Comparison of ENCODE assay signal across 8 cellular contexts in genomic region chr6:157814883-157815282, GRCh38. TPM values are rescaled to one million over a fixed set of nuclear protein-coding genes. Genes with fewer than 3 reads are reported as not detected.
DNase-seq lines count a peak whose midpoint lies in the region; ATAC-seq, FAIRE-seq and TF ChIP-seq lines count a peak whose summit lies in the region.

No MANE protein-coding gene starts in this region.

- H3K27ac ChIP-seq in CD4-positive, alpha-beta memory T cell (ENCODE audit: low read depth, low read length) = no peak overlapping the region
- H3K27ac ChIP-seq in right atrium auricular region (peak overlapping the region; percentile 47 to 70), smooth muscle cell (ENCODE audit: low read depth) (no peak overlapping the region), pancreas (peak overlapping the region in 1 of 4 donors; percentile 33)

- no peaks in the 10 kb centered on the region for H3K36me3 ChIP-seq in CD4-positive, alpha-beta memory T cell (ENCODE audit: insufficient read depth, low read length)
- H3K36me3 ChIP-seq in right atrium auricular region = no peaks in the 10 kb centered on the region
- H3K36me3 ChIP-seq in smooth muscle cell (ENCODE audit: low read depth) = no peaks in the 10 kb centered on the region
- no peaks in the 10 kb centered on the region for H3K36me3 ChIP-seq in pancreas

- ATAC-seq in GM19463 (IDR thresholded peaks at IDR 0.05; ENCODE audit: unreplicated experiment) (peak; percentile 72), HG03558 (IDR thresholded peaks at IDR 0.05; ENCODE audit: extremely low read depth, unreplicated experiment) (peak; percentile 55), pancreas (no peak), GM21786 (IDR thresholded peaks at IDR 0.05; ENCODE audit: unreplicated experiment) (no peak)

- peak overlapping the region in 3 of 8 donors; percentile 23 to 40 (median 35) for H3K4me3 Mint-ChIP-seq in CD4-positive, alpha-beta memory T cell

- CTCF ChIA-PET in CD4-positive, alpha-beta memory T cell (lab: Charles Lee; ENCODE audit: partially characterized antibody) = interaction anchor here (1.3 kb wide), 1 partner anchor 58 kb away, joined by 3 read pairs; no protein-coding TSS in a partner anchor

- peaks cover 4 to 18% (median 12%) of the 10 kb centered on the region in 4 donors for H3K4me1 Mint-ChIP-seq in CD4-positive, alpha-beta memory T cell

- no peaks in the 10 kb centered on the region for H3K27me3 ChIP-seq in CD4-positive, alpha-beta memory T cell (ENCODE audit: insufficient read depth, low read length)
- H3K27me3 ChIP-seq in right atrium auricular region (no peaks in the 10 kb centered on the region), smooth muscle cell (ENCODE audit: low read depth) (no peaks in the 10 kb centered on the region), pancreas (no peaks in the 10 kb centered on the region)

- no peaks in the 10 kb centered on the region for H3K79me2 ChIP-seq in smooth muscle cell (ENCODE audit: low read depth)

- no peaks in the 10 kb centered on the region for H4K20me1 ChIP-seq in smooth muscle cell (ENCODE audit: low read depth)

- H3K4me3 ChIP-seq in CD4-positive, alpha-beta memory T cell (ENCODE audit: low read length in 2 of 2) = no peak overlapping the region
- H3K4me3 ChIP-seq in right atrium auricular region (no peak overlapping the region), smooth muscle cell (no peak overlapping the region), pancreas (no peak overlapping the region)

- H3K27me3 Mint-ChIP-seq in CD4-positive, alpha-beta memory T cell = no peaks in the 10 kb centered on the region

- 93% methylated on average over 4 of the region's 4 CpGs for WGBS in smooth muscle cell (ENCODE audit: low lambda C conversion rate)
- 89 to 93% methylated on average over 4 of the region's 4 CpGs for WGBS in pancreas, 2 donors

- H3K9me3 ChIP-seq in CD4-positive, alpha-beta memory T cell (ENCODE audit: control insufficient read depth in 1 of 2, low read length in 2 of 2) = no peaks in the 10 kb centered on the region
- H3K9me3 ChIP-seq in right atrium auricular region (no peaks in the 10 kb centered on the region), smooth muscle cell (replicated peaks; ENCODE audit: low read depth) (no peaks in the 10 kb centered on the region), pancreas (no peaks in the 10 kb centered on the region)

- H3F3A ChIP-seq in smooth muscle cell (ENCODE audit: low read depth) = peaks cover 6% of the 10 kb centered on the region

- intact Hi-C loops in CD4-positive, alpha-beta memory T cell (cut with micrococcal nuclease) = no loop called here
- intact Hi-C loops in pancreas (cut with DNase I) = loop anchor here in 1 of 3 donors (5.0 kb wide), 1 partner anchor 43 kb away; no protein-coding TSS in a partner anchor

- H3K9ac ChIP-seq in smooth muscle cell (ENCODE audit: low read depth) = no peak overlapping the region

- H3K9me3 Mint-ChIP-seq in CD4-positive, alpha-beta memory T cell = peaks cover 0 to 3% (median 0%) of the 10 kb centered on the region in 8 donors

- no peak overlapping the region for H3K4me2 ChIP-seq in smooth muscle cell

- H3K4me1 ChIP-seq in CD4-positive, alpha-beta memory T cell (ENCODE audit: insufficient read depth, low read length) = peaks cover 12% of the 10 kb centered on the region
- peaks cover 0 to 22% of the 10 kb centered on the region in 2 donors for H3K4me1 ChIP-seq in right atrium auricular region
- peaks cover 10% of the 10 kb centered on the region for H3K4me1 ChIP-seq in smooth muscle cell (ENCODE audit: low read depth)
- peaks cover 0 to 20% (median 0%) of the 10 kb centered on the region in 3 donors for H3K4me1 ChIP-seq in pancreas

- H3K36me3 Mint-ChIP-seq in CD4-positive, alpha-beta memory T cell = no peaks in the 10 kb centered on the region

- H2AFZ ChIP-seq in smooth muscle cell (ENCODE audit: low read depth) = no peak overlapping the region

- DNase-seq in CD4-positive, alpha-beta memory T cell = peak in 4 of 5 donors; percentile 12 to 24 (median 18)
- DNase-seq in right atrium auricular region (ENCODE audit: low spot score) (no peak), smooth muscle cell (lab: John Stamatoyannopoulos, UW; ENCODE audit: unreplicated experiment) (no peak), GM20000 (ENCODE audit: low spot score) (no peak), pancreas (no peak)

- POLR2A ChIA-PET in CD4-positive, alpha-beta memory T cell (lab: Charles Lee; ENCODE audit: partially characterized antibody) = no interaction called here

- FAIRE-seq in pancreas (lab: Jason Lieb, UNC) = no peak

- TF ChIP-seq CTCF in right atrium auricular region (IDR thresholded peaks at IDR 0.05) = no peak
- no peak for TF ChIP-seq CTCF in smooth muscle cell (IDR thresholded peaks at IDR 0.05; ENCODE audit: borderline replicate concordance, insufficient read depth, poor library complexity, severe bottlenecking)
- TF ChIP-seq CTCF in GM20000 (IDR thresholded peaks at IDR 0.05; ENCODE audit: extremely low read depth, missing control alignments) = no peak
- no peak for TF ChIP-seq CTCF in pancreas (IDR thresholded peaks at IDR 0.05)

- peak overlapping the region in 5 of 7 donors; percentile 20 to 74 (median 66) for H3K27ac Mint-ChIP-seq in CD4-positive, alpha-beta memory T cell

RNA-seq across cellular contexts. Expression of gene SNX9, which starts 8.2 kb away (rescaled TPM):
- 10 to 100 TPM; 21.5 to 21.9 TPM for total RNA-seq in CD4-positive, alpha-beta memory T cell
- 10 to 100 TPM; 12.9 to 19.4 TPM for polyA plus RNA-seq in CD4-positive, alpha-beta memory T cell
- total RNA-seq in right atrium auricular region (10 to 100 TPM; 26.6 to 39.4 TPM), smooth muscle cell (29.0 and 34.8 TPM in 2 replicates), pancreas (10 to 100 TPM; 14.6 to 27.4 (median 16.3) TPM)
- polyA plus RNA-seq in smooth muscle cell (27.6 and 28.9 TPM in 2 replicates), pancreas (10 to 100 TPM; 14.2 to 16.3 TPM)

Comparison
In these comparisons a context has a peak if more than half of its experiments do, and no peak if none do; other contexts are left out.
1. DNase-seq: peak in CD4-positive, alpha-beta memory T cell (4 of 5); none in right atrium auricular region (single experiment), smooth muscle cell (single experiment), GM20000 (single experiment) and pancreas (0 of 6).
2. H3K27ac ChIP-seq: peak in right atrium auricular region (2 of 2); none in CD4-positive, alpha-beta memory T cell (single experiment) and smooth muscle cell (single experiment).
3. ATAC-seq: peak in GM19463 (single experiment) and HG03558 (single experiment); none in pancreas (0 of 4) and GM21786 (single experiment).